In the genomic region with DNA sequence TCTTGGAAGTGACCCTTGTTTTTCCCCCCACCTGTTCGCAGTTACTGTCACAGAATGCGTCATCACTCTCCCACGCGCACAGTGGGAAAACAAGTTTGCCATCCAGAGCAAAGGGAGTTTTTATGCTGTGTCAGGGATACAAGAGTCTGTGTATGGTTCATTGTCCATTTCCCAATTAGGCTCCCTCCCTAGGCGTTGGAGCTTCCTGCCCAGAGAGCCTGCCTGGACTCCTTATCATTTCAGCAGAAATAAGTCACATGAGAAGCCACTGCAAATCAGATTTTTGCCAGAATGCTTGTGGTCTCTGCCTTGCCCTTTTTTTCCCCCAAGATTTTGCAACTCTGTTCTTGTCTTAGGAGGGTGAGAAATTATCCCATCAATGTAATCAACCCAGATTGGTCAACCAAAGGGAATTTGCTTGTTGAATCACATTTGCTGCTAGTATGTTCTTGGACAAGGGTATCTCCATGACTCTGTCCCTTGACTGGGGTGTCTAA, we compare ENCODE assay signal across 1 cellular context.
TF ChIP-seq lines count a peak whose summit lies in the region.

No MANE protein-coding gene starts in this region.

TF ChIP-seq in GM23338, 12 proteins besides CTCF, POLR2A, EP300 and RAD21:
- no peak for TF ChIP-seq STAT1 (IDR thresholded peaks at IDR 0.05; ENCODE audit: unreplicated experiment)
- TF ChIP-seq EZH2 (IDR thresholded peaks at IDR 0.05; ENCODE audit: low read depth, unreplicated experiment) = no peak
- TF ChIP-seq, protein P1, sequence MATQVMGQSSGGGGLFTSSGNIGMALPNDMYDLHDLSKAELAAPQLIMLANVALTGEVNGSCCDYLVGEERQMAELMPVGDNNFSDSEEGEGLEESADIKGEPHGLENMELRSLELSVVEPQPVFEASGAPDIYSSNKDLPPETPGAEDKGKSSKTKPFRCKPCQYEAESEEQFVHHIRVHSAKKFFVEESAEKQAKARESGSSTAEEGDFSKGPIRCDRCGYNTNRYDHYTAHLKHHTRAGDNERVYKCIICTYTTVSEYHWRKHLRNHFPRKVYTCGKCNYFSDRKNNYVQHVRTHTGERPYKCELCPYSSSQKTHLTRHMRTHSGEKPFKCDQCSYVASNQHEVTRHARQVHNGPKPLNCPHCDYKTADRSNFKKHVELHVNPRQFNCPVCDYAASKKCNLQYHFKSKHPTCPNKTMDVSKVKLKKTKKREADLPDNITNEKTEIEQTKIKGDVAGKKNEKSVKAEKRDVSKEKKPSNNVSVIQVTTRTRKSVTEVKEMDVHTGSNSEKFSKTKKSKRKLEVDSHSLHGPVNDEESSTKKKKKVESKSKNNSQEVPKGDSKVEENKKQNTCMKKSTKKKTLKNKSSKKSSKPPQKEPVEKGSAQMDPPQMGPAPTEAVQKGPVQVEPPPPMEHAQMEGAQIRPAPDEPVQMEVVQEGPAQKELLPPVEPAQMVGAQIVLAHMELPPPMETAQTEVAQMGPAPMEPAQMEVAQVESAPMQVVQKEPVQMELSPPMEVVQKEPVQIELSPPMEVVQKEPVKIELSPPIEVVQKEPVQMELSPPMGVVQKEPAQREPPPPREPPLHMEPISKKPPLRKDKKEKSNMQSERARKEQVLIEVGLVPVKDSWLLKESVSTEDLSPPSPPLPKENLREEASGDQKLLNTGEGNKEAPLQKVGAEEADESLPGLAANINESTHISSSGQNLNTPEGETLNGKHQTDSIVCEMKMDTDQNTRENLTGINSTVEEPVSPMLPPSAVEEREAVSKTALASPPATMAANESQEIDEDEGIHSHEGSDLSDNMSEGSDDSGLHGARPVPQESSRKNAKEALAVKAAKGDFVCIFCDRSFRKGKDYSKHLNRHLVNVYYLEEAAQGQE (IDR thresholded peaks at IDR 0.05; ENCODE audit: unreplicated experiment) = no peak
- TF ChIP-seq, protein P2, sequence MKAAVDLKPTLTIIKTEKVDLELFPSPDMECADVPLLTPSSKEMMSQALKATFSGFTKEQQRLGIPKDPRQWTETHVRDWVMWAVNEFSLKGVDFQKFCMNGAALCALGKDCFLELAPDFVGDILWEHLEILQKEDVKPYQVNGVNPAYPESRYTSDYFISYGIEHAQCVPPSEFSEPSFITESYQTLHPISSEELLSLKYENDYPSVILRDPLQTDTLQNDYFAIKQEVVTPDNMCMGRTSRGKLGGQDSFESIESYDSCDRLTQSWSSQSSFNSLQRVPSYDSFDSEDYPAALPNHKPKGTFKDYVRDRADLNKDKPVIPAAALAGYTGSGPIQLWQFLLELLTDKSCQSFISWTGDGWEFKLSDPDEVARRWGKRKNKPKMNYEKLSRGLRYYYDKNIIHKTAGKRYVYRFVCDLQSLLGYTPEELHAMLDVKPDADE (IDR thresholded peaks at IDR 0.05) = no peak
- no peak for TF ChIP-seq POLR2AphosphoS5 (IDR thresholded peaks at IDR 0.05; ENCODE audit: low read depth)
- no peak for TF ChIP-seq JUNB (IDR thresholded peaks at IDR 0.05; ENCODE audit: unreplicated experiment)
- TF ChIP-seq, protein P3, sequence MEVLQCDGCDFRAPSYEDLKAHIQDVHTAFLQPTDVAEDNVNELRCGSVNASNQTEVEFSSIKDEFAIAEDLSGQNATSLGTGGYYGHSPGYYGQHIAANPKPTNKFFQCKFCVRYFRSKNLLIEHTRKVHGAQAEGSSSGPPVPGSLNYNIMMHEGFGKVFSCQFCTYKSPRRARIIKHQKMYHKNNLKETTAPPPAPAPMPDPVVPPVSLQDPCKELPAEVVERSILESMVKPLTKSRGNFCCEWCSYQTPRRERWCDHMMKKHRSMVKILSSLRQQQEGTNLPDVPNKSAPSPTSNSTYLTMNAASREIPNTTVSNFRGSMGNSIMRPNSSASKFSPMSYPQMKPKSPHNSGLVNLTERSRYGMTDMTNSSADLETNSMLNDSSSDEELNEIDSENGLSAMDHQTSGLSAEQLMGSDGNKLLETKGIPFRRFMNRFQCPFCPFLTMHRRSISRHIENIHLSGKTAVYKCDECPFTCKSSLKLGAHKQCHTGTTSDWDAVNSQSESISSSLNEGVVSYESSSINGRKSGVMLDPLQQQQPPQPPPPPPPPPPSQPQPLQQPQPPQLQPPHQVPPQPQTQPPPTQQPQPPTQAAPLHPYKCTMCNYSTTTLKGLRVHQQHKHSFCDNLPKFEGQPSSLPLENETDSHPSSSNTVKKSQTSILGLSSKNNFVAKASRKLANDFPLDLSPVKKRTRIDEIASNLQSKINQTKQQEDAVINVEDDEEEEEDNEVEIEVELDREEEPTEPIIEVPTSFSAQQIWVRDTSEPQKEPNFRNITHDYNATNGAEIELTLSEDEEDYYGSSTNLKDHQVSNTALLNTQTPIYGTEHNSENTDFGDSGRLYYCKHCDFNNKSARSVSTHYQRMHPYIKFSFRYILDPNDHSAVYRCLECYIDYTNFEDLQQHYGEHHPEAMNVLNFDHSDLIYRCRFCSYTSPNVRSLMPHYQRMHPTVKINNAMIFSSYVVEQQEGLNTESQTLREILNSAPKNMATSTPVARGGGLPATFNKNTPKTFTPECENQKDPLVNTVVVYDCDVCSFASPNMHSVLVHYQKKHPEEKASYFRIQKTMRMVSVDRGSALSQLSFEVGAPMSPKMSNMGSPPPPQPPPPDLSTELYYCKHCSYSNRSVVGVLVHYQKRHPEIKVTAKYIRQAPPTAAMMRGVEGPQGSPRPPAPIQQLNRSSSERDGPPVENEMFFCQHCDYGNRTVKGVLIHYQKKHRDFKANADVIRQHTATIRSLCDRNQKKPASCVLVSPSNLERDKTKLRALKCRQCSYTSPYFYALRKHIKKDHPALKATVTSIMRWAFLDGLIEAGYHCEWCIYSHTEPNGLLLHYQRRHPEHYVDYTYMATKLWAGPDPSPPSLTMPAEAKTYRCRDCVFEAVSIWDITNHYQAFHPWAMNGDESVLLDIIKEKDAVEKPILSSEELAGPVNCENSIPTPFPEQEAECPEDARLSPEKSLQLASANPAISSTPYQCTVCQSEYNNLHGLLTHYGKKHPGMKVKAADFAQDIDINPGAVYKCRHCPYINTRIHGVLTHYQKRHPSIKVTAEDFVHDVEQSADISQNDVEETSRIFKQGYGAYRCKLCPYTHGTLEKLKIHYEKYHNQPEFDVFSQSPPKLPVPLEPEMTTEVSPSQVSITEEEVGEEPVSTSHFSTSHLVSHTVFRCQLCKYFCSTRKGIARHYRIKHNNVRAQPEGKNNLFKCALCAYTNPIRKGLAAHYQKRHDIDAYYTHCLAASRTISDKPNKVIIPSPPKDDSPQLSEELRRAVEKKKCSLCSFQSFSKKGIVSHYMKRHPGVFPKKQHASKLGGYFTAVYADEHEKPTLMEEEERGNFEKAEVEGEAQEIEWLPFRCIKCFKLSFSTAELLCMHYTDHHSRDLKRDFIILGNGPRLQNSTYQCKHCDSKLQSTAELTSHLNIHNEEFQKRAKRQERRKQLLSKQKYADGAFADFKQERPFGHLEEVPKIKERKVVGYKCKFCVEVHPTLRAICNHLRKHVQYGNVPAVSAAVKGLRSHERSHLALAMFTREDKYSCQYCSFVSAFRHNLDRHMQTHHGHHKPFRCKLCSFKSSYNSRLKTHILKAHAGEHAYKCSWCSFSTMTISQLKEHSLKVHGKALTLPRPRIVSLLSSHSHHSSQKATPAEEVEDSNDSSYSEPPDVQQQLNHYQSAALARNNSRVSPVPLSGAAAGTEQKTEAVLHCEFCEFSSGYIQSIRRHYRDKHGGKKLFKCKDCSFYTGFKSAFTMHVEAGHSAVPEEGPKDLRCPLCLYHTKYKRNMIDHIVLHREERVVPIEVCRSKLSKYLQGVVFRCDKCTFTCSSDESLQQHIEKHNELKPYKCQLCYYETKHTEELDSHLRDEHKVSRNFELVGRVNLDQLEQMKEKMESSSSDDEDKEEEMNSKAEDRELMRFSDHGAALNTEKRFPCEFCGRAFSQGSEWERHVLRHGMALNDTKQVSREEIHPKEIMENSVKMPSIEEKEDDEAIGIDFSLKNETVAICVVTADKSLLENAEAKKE (CRISPR knock-in tag; IDR thresholded peaks at IDR 0.05) = no peak
- TF ChIP-seq CREB1 (CRISPR knock-in tag; IDR thresholded peaks at IDR 0.05; ENCODE audit: low read depth) = no peak
- TF ChIP-seq ZNF114 (CRISPR knock-in tag; IDR thresholded peaks at IDR 0.05) = no peak
- no peak for TF ChIP-seq NANOG (IDR thresholded peaks at IDR 0.05; ENCODE audit: borderline replicate concordance)
- no peak for TF ChIP-seq ZNF331 (CRISPR knock-in tag; IDR thresholded peaks at IDR 0.05; ENCODE audit: low read depth)
- no peak for TF ChIP-seq EZH2phosphoT487 (IDR thresholded peaks at IDR 0.05; ENCODE audit: unreplicated experiment)
